In the genomic region with DNA sequence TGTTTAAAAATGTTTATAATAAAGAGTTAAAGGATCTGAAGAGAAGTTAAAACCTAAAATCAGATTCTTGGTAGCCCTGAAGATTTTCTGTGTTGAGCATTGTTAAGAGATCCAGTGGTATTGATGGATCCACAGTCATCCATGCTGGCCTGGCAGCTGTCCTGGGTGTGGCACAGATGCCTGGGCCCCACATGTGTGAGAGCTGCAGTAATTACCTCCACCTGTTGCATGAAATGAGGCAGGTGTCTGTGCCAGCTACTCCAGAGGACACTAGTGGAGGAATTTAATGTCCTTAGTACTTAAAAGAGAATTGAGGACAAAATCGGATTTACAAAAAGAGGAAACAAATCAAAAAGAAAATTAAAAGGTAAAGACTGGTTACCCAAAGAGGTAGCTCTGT, we compare ENCODE assay signal across 26 cellular contexts. TPM values are rescaled to one million over a fixed set of nuclear protein-coding genes. Genes with fewer than 3 reads are reported as not detected.
DNase-seq lines count a peak whose midpoint lies in the region; ATAC-seq, FAIRE-seq and TF ChIP-seq lines count a peak whose summit lies in the region.
"Had no signal": no experiment of that assay in that cellular context is flagged by ENCODE, and none has a peak within 500 bp of the region (broad histone marks: within the 10 kb centered on the region; RNA-seq: fewer than 3 reads in every experiment).

No MANE protein-coding gene starts in this region.

- H3K4me2 ChIP-seq in HepG2 (ENCODE audit: low read depth, low read length), result no peak overlapping the region
- H3K4me2 ChIP-seq: BLaER1 had no signal

- TF ChIP-seq CTCF in HepG2 (CRISPR knock-in tag; IDR thresholded peaks at IDR 0.05) (no peak), right lobe of liver (IDR thresholded peaks at IDR 0.05) (no peak), neural crest cell (conservative IDR thresholded peaks at IDR 0.05) (no peak)

- FAIRE-seq in HepG2 (lab: Jason Lieb, UNC), result no peak
- FAIRE-seq: RCC 7860 had no signal

- no peaks in the 10 kb centered on the region for H3K79me2 ChIP-seq in HepG2 (ENCODE audit: insufficient read depth, low read length)

- intact Hi-C loops in HepG2 (cut with micrococcal nuclease; ENCODE audit: unreplicated experiment), result no loop called here
- intact Hi-C loops in right lobe of liver (cut with DNase I), result no loop called here

- H3K36me3 ChIP-seq in HepG2 (replicated peaks in 1 of 2; ENCODE audit: control insufficient read depth in 1 of 2, insufficient read depth in 2 of 2, low read length in 2 of 2) (peaks cover 18 to 56% of the 10 kb centered on the region in 2 experiments), right lobe of liver (peaks cover 0 to 15% (median 1%) of the 10 kb centered on the region in 4 donors)
- H3K36me3 ChIP-seq: BLaER1 had no signal

- H3K9me3 ChIP-seq in HepG2 (ENCODE audit: low read length) (no peaks in the 10 kb centered on the region), right lobe of liver (no peaks in the 10 kb centered on the region)
- H3K9me3 ChIP-seq: Caco-2 had no signal

- H3K4me1 ChIP-seq in HepG2 (ENCODE audit: insufficient read depth, low read length) (no peaks in the 10 kb centered on the region), right lobe of liver (peaks cover 0 to 7% (median 1%) of the 10 kb centered on the region in 4 donors)
- H3K4me1 ChIP-seq: BLaER1, Caco-2 had no signal

- POLR2A ChIA-PET in HepG2 (lab: Yijun Ruan, JAX), result no interaction called here

- no peak for TF ChIP-seq POLR2A in HepG2 (IDR thresholded peaks at IDR 0.05; ENCODE audit: insufficient read depth in 1 of 2, low read depth in 2 of 2, low read length in 2 of 2)
- TF ChIP-seq POLR2A in right lobe of liver (IDR thresholded peaks at IDR 0.05), result no peak

- no peak overlapping the region for H2AFZ ChIP-seq in HepG2 (ENCODE audit: low read length)

- H4K20me1 ChIP-seq in HepG2 (ENCODE audit: insufficient read depth, low read length), result no peaks in the 10 kb centered on the region; the same call in 1 of the 2 replicates
- H4K20me1 ChIP-seq: BLaER1 had no signal

- H3K9me3 Mint-ChIP-seq in neural crest cell, result peaks cover 7% of the 10 kb centered on the region
- H3K9me3 Mint-ChIP-seq: CD4-positive, alpha-beta T cell had no signal

- H3K36me3 Mint-ChIP-seq in neural crest cell (ENCODE audit: low read depth), result peaks cover 33% of the 10 kb centered on the region

- no peak for TF ChIP-seq EP300 in HepG2 (IDR thresholded peaks at IDR 0.05; ENCODE audit: low read depth in 2 of 2, low read length in 2 of 2)
- no peak for TF ChIP-seq EP300 in HepG2 (CRISPR knock-in tag; IDR thresholded peaks at IDR 0.05; ENCODE audit: borderline replicate concordance)

- H3K4me3 Mint-ChIP-seq in neural crest cell, result no peak overlapping the region
- H3K4me3 Mint-ChIP-seq: CD4-positive, alpha-beta T cell; HFFc6; T-helper 1 cell treated with Interleukin-12 subunit alpha and Interleukin-12 subunit beta and Interleukin-4 antibody, amounts not matched to agents 30 μg/mL and 1 μg/mL, for 36 hours had no signal

- H3K27me3 ChIP-seq in HepG2 (ENCODE audit: control insufficient read depth in 1 of 2, insufficient read depth in 2 of 2, low read length in 2 of 2) (no peaks in the 10 kb centered on the region), right lobe of liver (no peaks in the 10 kb centered on the region)
- H3K27me3 ChIP-seq: BLaER1 had no signal

- ATAC-seq in HepG2, result no peak
- ATAC-seq in right lobe of liver, result no peak
- no peak for ATAC-seq in HG02798 (IDR thresholded peaks at IDR 0.05; ENCODE audit: poor library complexity, unreplicated experiment)

- H3K4me1 Mint-ChIP-seq in neural crest cell, result peaks cover 14% of the 10 kb centered on the region

- H3K4me3 ChIP-seq in HepG2 (replicated peaks in 1 of 3; ENCODE audit: insufficient read depth in 1 of 3, low read depth in 2 of 3, low read length in 3 of 3) (no peak overlapping the region), right lobe of liver (no peak overlapping the region)
- H3K4me3 ChIP-seq: BLaER1 had no signal

- in situ Hi-C loops in HepG2 (cut with HindIII; ENCODE audit: extremely low pct_ligation_motif_present, low pct_unique_long_range_greater_than_20kb), result no loop called here

- WGBS in HepG2 (ENCODE audit: low lambda C conversion rate), result 90% methylated on average over 1 of the region's 1 CpG
- 100% methylated on average over 1 of the region's 1 CpG for WGBS in right lobe of liver (ENCODE audit: insufficient coverage, low coverage, low lambda C conversion rate, missing lambda C conversion rate)

- no TSS peak for BruUV-seq in HepG2 (replicated peaks; lab: Mats Ljungman, UMichigan)

- H3K27ac ChIP-seq in HepG2 (ENCODE audit: extremely low read length, insufficient read depth, low read length), result no peak overlapping the region
- H3K27ac ChIP-seq in right lobe of liver, result no peak overlapping the region
- H3K27ac ChIP-seq: 22Rv1, BLaER1, HL-60 had no signal

- DNase-seq in DMS 273 (lab: John Stamatoyannopoulos, UW; ENCODE audit: unreplicated experiment) (peak; percentile 20), DMS 273 treated with DMSO at 0.1 percent for 48 hours (lab: John Stamatoyannopoulos, UW) (no peak), HepG2 (ENCODE audit: low spot score) (no peak), right lobe of liver (no peak), neural crest cell (ENCODE audit: low read depth, low spot score) (no peak), EL (no peak), germinal center (ENCODE audit: low spot score) (no peak)
- DNase-seq: ACHN; Caco-2; CD4-positive, alpha-beta T cell; DMS153; H7; HFFc6; KBM-7; MM.1S; NCI-H1048; NCI-H1436 treated with DMSO at 0.1 percent for 48 hours; NCI-H2029 treated with DMSO at 0.1 percent for 48 hours; NCI-H446; NCI-H526 had no signal

- CTCF ChIA-PET in HepG2 (lab: Yijun Ruan, JAX; ENCODE audit: low intra/inter-chr PET ratio, low total read pairs), result no interaction called here

- H3K27ac Mint-ChIP-seq in neural crest cell (ENCODE audit: unreplicated experiment), result peak overlapping the region; percentile 54
- H3K27ac Mint-ChIP-seq: CD4-positive, alpha-beta T cell; HFFc6; T-helper 1 cell treated with Interleukin-12 subunit alpha and Interleukin-12 subunit beta and Interleukin-4 antibody, amounts not matched to agents 30 μg/mL and 1 μg/mL, for 36 hours had no signal

- no peak overlapping the region for H3K9ac ChIP-seq in HepG2 (ENCODE audit: insufficient read depth, low read depth, low read length)
- H3K9ac ChIP-seq: BLaER1 had no signal

- H3K27me3 Mint-ChIP-seq in neural crest cell (ENCODE audit: low read depth), result no peaks in the 10 kb centered on the region
- H3K27me3 Mint-ChIP-seq: CD4-positive, alpha-beta T cell had no signal

- TF ChIP-seq RAD21 in HepG2 (CRISPR knock-in tag; IDR thresholded peaks at IDR 0.05), result no peak

TF ChIP-seq in HepG2, 621 proteins besides CTCF, POLR2A, EP300 and RAD21:
- peak; percentile 26 for TF ChIP-seq AGO2 (optimal IDR thresholded peaks at IDR 0.05; ENCODE audit: low read depth, low read length)
- no peak for TF ChIP-seq ZMYM2 (CRISPR knock-in tag; IDR thresholded peaks at IDR 0.05)

RNA-seq across cellular contexts. Expression of a gene that starts 44.0 kb away (rescaled TPM):
- total RNA-seq in HepG2 (2016; rRNA removed; fragmentation: Illumina TruSeq; extraction: Trizol) (120 and 205 TPM in 2 replicates), right lobe of liver (100 to 1,000 TPM; 105 to 125 (median 114) TPM), neural crest cell (15.0 and 15.3 TPM in 2 replicates)
- 66.9 and 76.7 TPM in 2 replicates for total RNA-seq in HepG2 (2016; cell fraction: cytosol; rRNA removed; fragmentation: Illumina TruSeq; extraction: Trizol; ENCODE audit: low read depth)
- 124 and 205 TPM in 2 replicates for total RNA-seq in HepG2 (2016; cell fraction: insoluble cytoplasmic fraction; rRNA removed; fragmentation: Illumina TruSeq; extraction: Trizol)
- total RNA-seq in HepG2 (2016; cell fraction: membrane; rRNA removed; fragmentation: Illumina TruSeq; extraction: Trizol), result 50.8 and 53.3 TPM in 2 replicates
- total RNA-seq in HepG2 (2016; cell fraction: nucleus; rRNA removed; fragmentation: Illumina TruSeq; extraction: Trizol), result 168 and 186 TPM in 2 replicates
- 312 and 416 TPM in 2 replicates for polyA plus RNA-seq in HepG2 (2011; rRNA removed)
- polyA plus RNA-seq in HepG2 (2011; cell fraction: cytosol; rRNA removed), result 312 and 476 TPM in 2 replicates
- 137 and 177 TPM in 2 replicates for polyA plus RNA-seq in HepG2 (2011; cell fraction: nucleus; rRNA removed)
- 293 and 426 TPM in 2 replicates for polyA plus RNA-seq in HepG2 (2012)
- polyA plus RNA-seq in HepG2 (2016; cell fraction: cytosol; fragmentation: Illumina TruSeq; extraction: Trizol; ENCODE audit: low read depth), result 57.8 and 59.6 TPM in 2 replicates
- 132 and 154 TPM in 2 replicates for polyA plus RNA-seq in HepG2 (2016; cell fraction: insoluble cytoplasmic fraction; fragmentation: Illumina TruSeq; extraction: Trizol; ENCODE audit: low read depth)
- 49.5 and 55.2 TPM in 2 replicates for polyA plus RNA-seq in HepG2 (2016; cell fraction: membrane; fragmentation: Illumina TruSeq; extraction: Trizol; ENCODE audit: low read depth)
- 282 and 318 TPM in 2 replicates for polyA plus RNA-seq in HepG2 (2016; cell fraction: nucleus; fragmentation: Illumina TruSeq; extraction: Trizol; ENCODE audit: insufficient read depth, low read depth)
- polyA minus RNA-seq in HepG2 (2011; rRNA and poly(A)+ RNA removed; ENCODE audit: low replicate concordance), result 18.4 and 54.7 TPM in 2 replicates
- 93.2 and 100 TPM in 2 replicates for polyA minus RNA-seq in HepG2 (2011; cell fraction: cytosol; rRNA and poly(A)+ RNA removed)
- polyA minus RNA-seq in HepG2 (2011; cell fraction: nucleus; rRNA and poly(A)+ RNA removed), result 263 and 286 TPM in 2 replicates
